Comparison of ENCODE assay signal across 1 cellular context in genomic region chr20:63777614-63778013, GRCh38.
TF ChIP-seq lines count a peak whose summit lies in the region.

No MANE protein-coding gene starts in this region.

TF ChIP-seq in HCT116, 20 proteins besides CTCF, POLR2A, EP300 and RAD21:
- TF ChIP-seq SIN3A (IDR thresholded peaks at IDR 0.05; ENCODE audit: low read depth) = no peak
- no peak for TF ChIP-seq REST (IDR thresholded peaks at IDR 0.05; ENCODE audit: low read depth)
- no peak for TF ChIP-seq SP1 (IDR thresholded peaks at IDR 0.05; ENCODE audit: low read depth)
- no peak for TF ChIP-seq CEBPB (IDR thresholded peaks at IDR 0.05; ENCODE audit: low read depth)
- TF ChIP-seq CBX3 (IDR thresholded peaks at IDR 0.05; ENCODE audit: low read depth) = no peak
- TF ChIP-seq POLR2AphosphoS5 (IDR thresholded peaks at IDR 0.05; ENCODE audit: low read depth, low read length) = no peak
